16 cellular contexts compared by ENCODE assay signal in the genomic region with DNA sequence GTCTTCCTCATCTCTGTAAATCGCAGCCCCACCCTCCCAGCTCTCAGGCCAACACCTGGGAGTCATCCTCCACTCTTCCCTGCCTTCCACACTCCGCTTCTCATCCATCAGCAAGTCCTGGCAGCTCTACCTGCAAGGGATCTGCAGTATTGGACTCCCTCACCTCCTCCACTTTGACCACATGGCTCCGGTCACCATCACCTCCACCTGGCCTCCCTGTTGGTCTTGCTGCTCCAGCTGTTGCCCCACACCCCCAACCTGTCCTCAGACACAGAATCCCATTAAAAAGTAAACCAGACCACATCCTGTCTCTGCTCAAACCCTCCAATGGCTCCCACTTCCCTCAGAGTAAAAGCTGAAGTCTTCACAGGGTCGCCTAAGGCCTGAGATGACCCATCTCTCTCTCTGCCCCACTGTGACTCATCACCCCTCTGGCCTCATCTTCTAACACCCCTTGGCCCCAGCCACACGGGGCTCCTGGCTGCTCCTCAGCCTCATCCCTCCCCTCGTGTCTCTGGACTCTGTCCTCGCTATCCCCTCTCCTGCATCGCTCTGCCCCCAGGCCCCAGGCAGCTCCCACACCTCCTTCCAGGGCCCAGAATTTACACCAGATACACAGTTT.
DNase-seq lines count a peak whose midpoint lies in the region; ATAC-seq, FAIRE-seq and TF ChIP-seq lines count a peak whose summit lies in the region.
"Had no signal": no experiment of that assay in that cellular context is flagged by ENCODE, and none has a peak within 500 bp of the region (broad histone marks: within the 10 kb centered on the region; RNA-seq: fewer than 3 reads in every experiment).

No MANE protein-coding gene starts in this region.

- WGBS in smooth muscle cell (ENCODE audit: low lambda C conversion rate) = 47% methylated on average over 8 of the region's 8 CpGs
- WGBS in upper lobe of left lung, 2 donors = 83 to 84% methylated on average over 8 of the region's 8 CpGs
- 71 to 80% (median 75%) methylated on average over 8 of the region's 8 CpGs for WGBS in psoas muscle, 3 donors

- H3K27ac ChIP-seq in foreskin keratinocyte = no peak overlapping the region
- H3K27ac ChIP-seq in smooth muscle cell (ENCODE audit: low read depth) = no peak overlapping the region
- H3K27ac ChIP-seq in upper lobe of left lung = no peak overlapping the region
- H3K27ac ChIP-seq in psoas muscle = no peak overlapping the region
- H3K27ac ChIP-seq: right atrium auricular region had no signal

- no peaks in the 10 kb centered on the region for H4K20me1 ChIP-seq in smooth muscle cell (ENCODE audit: low read depth)

- no peak for FAIRE-seq in GM12891 (lab: Jason Lieb, UNC)

- H3K9me3 ChIP-seq in smooth muscle cell (replicated peaks; ENCODE audit: low read depth) = no peaks in the 10 kb centered on the region
- no peaks in the 10 kb centered on the region for H3K9me3 ChIP-seq in upper lobe of left lung
- H3K9me3 ChIP-seq in psoas muscle = no peaks in the 10 kb centered on the region
- H3K9me3 ChIP-seq: right atrium auricular region had no signal

- TF ChIP-seq POLR2A in GM12891 (IDR thresholded peaks at IDR 0.05; ENCODE audit: low read depth, low read length) (no peak), upper lobe of left lung (IDR thresholded peaks at IDR 0.05) (no peak)

- no peaks in the 10 kb centered on the region for H3K79me2 ChIP-seq in smooth muscle cell (ENCODE audit: low read depth)

- H3K4me1 ChIP-seq in foreskin keratinocyte (no peaks in the 10 kb centered on the region), smooth muscle cell (ENCODE audit: low read depth) (peaks cover 8% of the 10 kb centered on the region), upper lobe of left lung (peaks cover 3 to 12% (median 8%) of the 10 kb centered on the region in 4 donors), psoas muscle (no peaks in the 10 kb centered on the region)

- TF ChIP-seq CTCF in foreskin keratinocyte (conservative IDR thresholded peaks at IDR 0.05) = no peak
- no peak for TF ChIP-seq CTCF in smooth muscle cell (IDR thresholded peaks at IDR 0.05; ENCODE audit: borderline replicate concordance, insufficient read depth, poor library complexity, severe bottlenecking)
- TF ChIP-seq CTCF in upper lobe of left lung (IDR thresholded peaks at IDR 0.05) = no peak
- TF ChIP-seq CTCF in psoas muscle (IDR thresholded peaks at IDR 0.05) = no peak

- no peak overlapping the region for H3K9ac ChIP-seq in smooth muscle cell (ENCODE audit: low read depth)

- DNase-seq in GM12891 (ENCODE audit: insufficient read length, low spot score) = no peak
- DNase-seq in NOMO-1 treated with DMSO at 0.1 percent for 48 hours (lab: John Stamatoyannopoulos, UW; ENCODE audit: unreplicated experiment) = peak; percentile 59
- DNase-seq in foreskin keratinocyte = no peak
- no peak for DNase-seq in smooth muscle cell (lab: John Stamatoyannopoulos, UW; ENCODE audit: unreplicated experiment)
- DNase-seq in amniotic stem cell (lab: John Stamatoyannopoulos, UW) = no peak
- DNase-seq in upper lobe of left lung = no peak
- no peak for DNase-seq in psoas muscle
- DNase-seq: aorta; CD4-positive, alpha-beta T cell; cortex of kidney; GDM1; head of caudate nucleus; kidney glomerular epithelial cell; NCI-H510A; trophoblast cell had no signal

- ATAC-seq in foreskin keratinocyte = peak; percentile 11
- ATAC-seq in upper lobe of left lung (ENCODE audit: low FRiP score in 2 of 2) = no peak
- ATAC-seq in psoas muscle = no peak

- H3K27me3 ChIP-seq in foreskin keratinocyte (no peaks in the 10 kb centered on the region), smooth muscle cell (ENCODE audit: low read depth) (no peaks in the 10 kb centered on the region), upper lobe of left lung (no peaks in the 10 kb centered on the region), psoas muscle (ENCODE audit: insufficient read depth in 3 of 3, low read length in 2 of 3) (peaks cover 0 to 7% (median 3%) of the 10 kb centered on the region in 3 donors)
- H3K27me3 ChIP-seq: right atrium auricular region had no signal

- H2AFZ ChIP-seq in smooth muscle cell (ENCODE audit: low read depth) = no peak overlapping the region

- H3K4me3 ChIP-seq in smooth muscle cell (no peak overlapping the region), upper lobe of left lung (no peak overlapping the region), psoas muscle (no peak overlapping the region)
- H3K4me3 ChIP-seq: right atrium auricular region had no signal

- intact Hi-C loops in psoas muscle (cut with DNase I) = no loop called here

- H3K36me3 ChIP-seq in smooth muscle cell (ENCODE audit: low read depth) (no peaks in the 10 kb centered on the region), upper lobe of left lung (no peaks in the 10 kb centered on the region), psoas muscle (ENCODE audit: insufficient read depth in 1 of 2, low read depth in 1 of 2) (no peaks in the 10 kb centered on the region)
- H3K36me3 ChIP-seq: right atrium auricular region had no signal

- no peaks in the 10 kb centered on the region for H3F3A ChIP-seq in smooth muscle cell (ENCODE audit: low read depth)

- TF ChIP-seq EP300 in upper lobe of left lung (IDR thresholded peaks at IDR 0.05) = no peak

- H3K4me2 ChIP-seq in smooth muscle cell = peak overlapping the region; percentile 6

TF ChIP-seq in GM12891, 5 proteins besides CTCF, POLR2A, EP300 and RAD21:
- TF ChIP-seq SPI1 (IDR thresholded peaks at IDR 0.05; ENCODE audit: low read depth, low read length) = 0 out of 2 replicates have a peak, but pooled peaks have one; percentile 29
- TF ChIP-seq POU2F2 (IDR thresholded peaks at IDR 0.05; ENCODE audit: low read depth, low read length) = no peak
- TF ChIP-seq TAF1 (IDR thresholded peaks at IDR 0.05; ENCODE audit: low read depth, low read length) = no peak
